ENCODE assay signal across 8 cellular contexts in the genomic region with DNA sequence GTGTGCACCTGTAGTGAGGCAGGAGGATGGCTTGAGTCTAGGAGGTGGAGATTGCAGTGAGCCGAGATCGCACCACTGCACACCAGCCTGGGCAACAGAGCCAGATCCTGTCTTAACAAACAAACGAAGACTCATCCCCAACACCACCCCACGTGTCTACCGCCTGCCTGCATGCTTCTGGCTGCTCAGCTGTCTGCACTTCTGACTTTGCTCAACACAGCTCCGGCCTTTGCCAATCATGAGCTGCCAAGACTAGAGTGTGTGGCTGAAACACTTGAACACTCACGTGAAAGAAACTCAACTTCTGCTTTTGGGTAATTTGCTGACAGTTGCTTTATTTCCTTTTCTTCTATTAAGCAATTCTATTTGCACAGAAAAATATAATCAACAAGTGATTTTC. TPM values are rescaled to one million over a fixed set of nuclear protein-coding genes. Genes with fewer than 3 reads are reported as not detected.
DNase-seq lines count a peak whose midpoint lies in the region; ATAC-seq, FAIRE-seq and TF ChIP-seq lines count a peak whose summit lies in the region.

No MANE protein-coding gene starts in this region.

- H3K27me3 ChIP-seq in small intestine (ENCODE audit: control insufficient read depth in 2 of 2, insufficient read depth in 2 of 2, low read length in 2 of 2) (no peaks in the 10 kb centered on the region), HAP-1 (ENCODE audit: low read depth) (no peaks in the 10 kb centered on the region)

- no peaks in the 10 kb centered on the region for H3K9me3 ChIP-seq in small intestine (ENCODE audit: control insufficient read depth, low read depth)
- H3K9me3 ChIP-seq in HAP-1, result no peaks in the 10 kb centered on the region

- H3K36me3 ChIP-seq in small intestine (ENCODE audit: control insufficient read depth in 2 of 2, insufficient read depth in 2 of 2, low read length in 2 of 2), result no peaks in the 10 kb centered on the region
- no peaks in the 10 kb centered on the region for H3K36me3 ChIP-seq in HAP-1 (replicated peaks)

- H3K4me1 ChIP-seq in small intestine (ENCODE audit: control insufficient read depth in 2 of 2, insufficient read depth in 1 of 2, low read depth in 1 of 2, low read length in 1 of 2), result peaks cover 2 to 6% of the 10 kb centered on the region in 2 donors
- no peaks in the 10 kb centered on the region for H3K4me1 ChIP-seq in HAP-1

- WGBS in small intestine, 3 donors, result 53 to 84% (median 84%) methylated on average over 7 of the region's 7 CpGs

- CTCF ChIA-PET in HEK293T (lab: Yijun Ruan, JAX), result no interaction called here

- DNase-seq in SIG-M5 treated with dmso at 0.1 percent for 504 hours (lab: John Stamatoyannopoulos, UW; ENCODE audit: unreplicated experiment) (peak; percentile 98), left lobe of liver (ENCODE audit: low spot score) (peak; percentile 97), HEK293T (ENCODE audit: extremely low spot score) (no peak), small intestine (no peak), HAP-1 (ENCODE audit: low spot score in 2 of 2) (no peak), activated gamma-delta T cell treated with Interleukin-2 at 50 U/mL for 16 hours (no peak)

- ATAC-seq in GM18520 (IDR thresholded peaks at IDR 0.05; ENCODE audit: unreplicated experiment) (peak; percentile 65), HG02852 (IDR thresholded peaks at IDR 0.05; ENCODE audit: unreplicated experiment) (peak; percentile 96), left lobe of liver (peak; percentile 83)

- H3K27ac ChIP-seq in small intestine (ENCODE audit: low read depth in 1 of 2, low read length in 1 of 2), result peak overlapping the region in 1 of 2 donors; percentile 51

- H3K4me3 ChIP-seq in small intestine (ENCODE audit: low read depth in 1 of 2, low read length in 2 of 2), result no peak overlapping the region
- H3K4me3 ChIP-seq in HAP-1, result no peak overlapping the region

- POLR2A ChIA-PET in HEK293T (lab: Yijun Ruan, JAX), result no interaction called here

- in situ Hi-C loops in HAP-1 (cut with MboI; ENCODE audit: low sequenced_read_pairs), result no loop called here

- FAIRE-seq in small intestine (lab: Jason Lieb, UNC), result no peak

TF ChIP-seq in HEK293T, 16 proteins besides CTCF, POLR2A, EP300 and RAD21:
- TF ChIP-seq BHLHE40 (IDR thresholded peaks at IDR 0.05; ENCODE audit: borderline replicate concordance) (no peak), NFRKB (IDR thresholded peaks at IDR 0.05) (no peak), FOXK2 (IDR thresholded peaks at IDR 0.05) (no peak), ELF4 (IDR thresholded peaks at IDR 0.05) (no peak), TARDBP (IDR thresholded peaks at IDR 0.05) (no peak), CTBP1 (IDR thresholded peaks at IDR 0.05; ENCODE audit: borderline replicate concordance) (no peak), L3MBTL2 (conservative IDR thresholded peaks at IDR 0.05) (no peak), SP1 (IDR thresholded peaks at IDR 0.05) (no peak), FOXA1 (IDR thresholded peaks at IDR 0.05) (no peak), HDGF (IDR thresholded peaks at IDR 0.05; ENCODE audit: borderline replicate concordance) (no peak), ARNT (IDR thresholded peaks at IDR 0.05) (no peak), FOXM1 (IDR thresholded peaks at IDR 0.05; ENCODE audit: borderline replicate concordance) (no peak), ZNF384 (IDR thresholded peaks at IDR 0.05) (no peak), LEF1 (IDR thresholded peaks at IDR 0.05; ENCODE audit: borderline replicate concordance) (no peak), SUZ12 (IDR thresholded peaks at IDR 0.05) (no peak)
- TF ChIP-seq, protein P1, sequence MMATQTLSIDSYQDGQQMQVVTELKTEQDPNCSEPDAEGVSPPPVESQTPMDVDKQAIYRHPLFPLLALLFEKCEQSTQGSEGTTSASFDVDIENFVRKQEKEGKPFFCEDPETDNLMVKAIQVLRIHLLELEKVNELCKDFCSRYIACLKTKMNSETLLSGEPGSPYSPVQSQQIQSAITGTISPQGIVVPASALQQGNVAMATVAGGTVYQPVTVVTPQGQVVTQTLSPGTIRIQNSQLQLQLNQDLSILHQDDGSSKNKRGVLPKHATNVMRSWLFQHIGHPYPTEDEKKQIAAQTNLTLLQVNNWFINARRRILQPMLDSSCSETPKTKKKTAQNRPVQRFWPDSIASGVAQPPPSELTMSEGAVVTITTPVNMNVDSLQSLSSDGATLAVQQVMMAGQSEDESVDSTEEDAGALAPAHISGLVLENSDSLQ (IDR thresholded peaks at IDR 0.05), result no peak
TF ChIP-seq in HEK293T: peak in this region for 0.

RNA-seq across cellular contexts. Expression of a gene that starts 32.1 kb away (rescaled TPM):
- 31.7 TPM for total RNA-seq in left lobe of liver
- 10 to 100 TPM; 15.0 to 22.7 (median 15.4) TPM for polyA plus RNA-seq in small intestine

Comparison
In these comparisons a context has a peak if more than half of its experiments do, and no peak if none do; other contexts are left out.
1. DNase-seq: peak in SIG-M5 treated with dmso at 0.1 percent for 504 hours (single experiment) and left lobe of liver (single experiment); none in HEK293T (single experiment), small intestine (single experiment), HAP-1 (0 of 2) and activated gamma-delta T cell treated with Interleukin-2 at 50 U/mL for 16 hours (single experiment).
2. Peak in every context shown above with its lines, with median percentiles within 50 percentile points of each other: ATAC-seq.